ENCODE assay signal across 29 cellular contexts in genomic region chr1:63103682-63104081, GRCh38.
"Had no signal": no experiment of that assay in that cellular context is flagged by ENCODE, and none has a peak within 500 bp of the region (broad histone marks: within the 10 kb centered on the region; RNA-seq: fewer than 3 reads in every experiment).

No MANE protein-coding gene starts in this region.

- H3K4me1 ChIP-seq: foreskin keratinocyte, gastroesophageal sphincter, heart right ventricle, left lung, sigmoid colon, testis, tibial artery had no signal

- H3K27ac Mint-ChIP-seq: naive thymus-derived CD4-positive, alpha-beta T cell; nephron; stimulated activated effector memory CD8-positive, alpha-beta T cell treated with anti-CD3 and anti-CD28 coated beads, Interleukin-12 subunit alpha, Interleukin-12 subunit beta, amount 100 ng/mL, for 72 hours; type B pancreatic cell had no signal

- H3K27ac ChIP-seq: dorsolateral prefrontal cortex, epithelial cell of prostate, foreskin keratinocyte, gastroesophageal sphincter, heart right ventricle, left lung, psoas muscle, sigmoid colon, testis, tibial artery had no signal

- H3K4me3 Mint-ChIP-seq: naive thymus-derived CD4-positive, alpha-beta T cell; nephron; stimulated activated effector memory CD8-positive, alpha-beta T cell treated with anti-CD3 and anti-CD28 coated beads, Interleukin-12 subunit alpha, Interleukin-12 subunit beta, amount 100 ng/mL, for 72 hours; type B pancreatic cell had no signal

- H3K4me1 Mint-ChIP-seq: naive thymus-derived CD4-positive, alpha-beta T cell; stimulated activated effector memory CD8-positive, alpha-beta T cell treated with anti-CD3 and anti-CD28 coated beads, Interleukin-12 subunit alpha, Interleukin-12 subunit beta, amount 100 ng/mL, for 72 hours had no signal

- H3K36me3 Mint-ChIP-seq: naive thymus-derived CD4-positive, alpha-beta T cell; stimulated activated effector memory CD8-positive, alpha-beta T cell treated with anti-CD3 and anti-CD28 coated beads, Interleukin-12 subunit alpha, Interleukin-12 subunit beta, amount 100 ng/mL, for 72 hours; type B pancreatic cell had no signal

- H3K9me3 ChIP-seq: gastroesophageal sphincter, heart right ventricle, left lung, psoas muscle, sigmoid colon, testis, tibial artery had no signal

- FAIRE-seq: colon, islet of Langerhans had no signal

- H3K36me3 ChIP-seq: gastroesophageal sphincter, heart right ventricle, left lung, sigmoid colon, tibial artery had no signal

- H3K27me3 ChIP-seq: sigmoid colon, testis, tibial artery had no signal

- H3K4me3 ChIP-seq: dorsolateral prefrontal cortex, gastroesophageal sphincter, heart right ventricle, left lung, psoas muscle, sigmoid colon, testis, tibial artery had no signal

- DNase-seq: dorsolateral prefrontal cortex; effector CD4-positive, alpha-beta T cell; foreskin keratinocyte; heart right ventricle; hippocampal formation; left cardiac atrium; left lung; mesenchymal stem cell; midbrain; naive thymus-derived CD4-positive, alpha-beta T cell; nucleus accumbens; posterior cingulate gyrus; psoas muscle; right cardiac atrium; sigmoid colon; stimulated activated CD4-positive, alpha-beta T cell treated with anti-CD3 and anti-CD28 coated beads, Interleukin-2, amount 100 ng/mL, for 24 hours; stimulated activated CD4-positive, alpha-beta T cell treated with anti-CD3 and anti-CD28 coated beads, Interleukin-4, amount 100 ng/mL, for 24 hours; stimulated activated naive CD8-positive, alpha-beta T cell treated with anti-CD3 and anti-CD28 coated beads, Interleukin-15, Interleukin-2, amounts not matched to agents 100 U/mL and 50 U/mL, for 24 hours; substantia nigra; testis; tibial artery had no signal

- H3K9me3 Mint-ChIP-seq: nephron; stimulated activated effector memory CD8-positive, alpha-beta T cell treated with anti-CD3 and anti-CD28 coated beads, Interleukin-12 subunit alpha, Interleukin-12 subunit beta, amount 100 ng/mL, for 72 hours; type B pancreatic cell had no signal

- ATAC-seq: esophagus mucosa; foreskin keratinocyte; gastroesophageal sphincter; heart right ventricle; left cardiac atrium; left lung; naive thymus-derived CD4-positive, alpha-beta T cell; psoas muscle; right cardiac atrium; stimulated activated effector memory CD8-positive, alpha-beta T cell treated with anti-CD3 and anti-CD28 coated beads, Interleukin-12 subunit alpha, Interleukin-12 subunit beta, amount 100 ng/mL, for 72 hours; stimulated activated naive CD8-positive, alpha-beta T cell treated with anti-CD3 and anti-CD28 coated beads, Interleukin-15, Interleukin-2, amounts not matched to agents 100 U/mL and 50 U/mL, for 24 hours had no signal
